ENCODE assay signal across 29 cellular contexts in the genomic region with DNA sequence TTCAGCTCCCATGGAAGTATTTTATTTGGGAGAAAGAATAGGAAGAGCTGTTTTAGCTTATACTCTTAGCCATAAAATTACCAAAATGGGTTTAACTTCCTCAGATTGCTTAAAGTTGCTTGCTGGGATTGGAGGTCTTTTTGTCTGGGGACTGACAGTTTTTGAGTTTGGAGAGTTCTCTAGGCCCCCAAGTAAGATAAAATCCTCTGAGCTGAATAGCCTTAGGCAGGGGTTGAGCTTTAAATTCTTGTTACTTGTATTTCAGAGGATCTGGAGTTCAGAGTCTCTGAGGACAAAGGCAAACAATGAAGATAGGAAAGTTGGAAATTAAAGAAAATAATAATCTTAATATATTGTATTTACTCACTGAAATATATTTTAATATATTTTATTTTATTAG.
"Had no signal": no experiment of that assay in that cellular context is flagged by ENCODE, and none has a peak within 500 bp of the region (broad histone marks: within the 10 kb centered on the region; RNA-seq: fewer than 3 reads in every experiment).

No MANE protein-coding gene starts in this region.

- H3K27me3 ChIP-seq: esophagus squamous epithelium, ovary, suprapubic skin, tibial nerve had no signal

- H3K27ac ChIP-seq: epithelial cell of prostate, esophagus squamous epithelium, ovary, prostate gland, skin epidermis, suprapubic skin, tibial nerve had no signal

- H3K4me3 Mint-ChIP-seq: activated CD4-positive, alpha-beta T cell treated with anti-CD3 and anti-CD28 coated beads for 36 hours; activated CD8-positive, alpha-beta T cell treated with anti-CD3 and anti-CD28 coated beads, Interleukin-2, amount 10 ng/mL, durations not matched to agents 7 days and 5 days; activated T-cell treated with anti-CD3 and anti-CD28 coated beads, Interleukin-2, amount 50 U/mL, for 72 hours; central memory CD8-positive, alpha-beta T cell; dendritic cell treated with granulocyte-macrophage colony-stimulating factor and Interleukin-4, amounts not matched to agents 40 ng/mL and 50 ng/mL, for 4 days; naive thymus-derived CD4-positive, alpha-beta T cell; T-helper 2 cell treated with Interferon-gamma antibody and Interleukin-4, amounts not matched to agents 5 μg/mL and 100 μg/mL, for 36 hours had no signal

- DNase-seq: activated CD4-positive, alpha-beta T cell treated with anti-CD3 and anti-CD28 coated beads for 36 hours; activated CD4-positive, CD25-positive, alpha-beta regulatory T cell; activated CD8-positive, alpha-beta T cell treated with anti-CD3 and anti-CD28 coated beads, Interleukin-2, amount 10 ng/mL, durations not matched to agents 7 days and 5 days; activated naive CD4-positive, alpha-beta T cell; activated T-cell treated with anti-CD3 and anti-CD28 coated beads for 4 hours; activated T-cell treated with anti-CD3 and anti-CD28 coated beads, Interleukin-2, amount 50 U/mL, for 72 hours; anterior cingulate cortex; effector CD4-positive, alpha-beta T cell; esophagus squamous epithelium; foreskin melanocyte; left cardiac atrium; left ventricle myocardium superior; midbrain; naive thymus-derived CD4-positive, alpha-beta T cell; ovary; retina; stimulated activated CD4-positive, alpha-beta T cell treated with anti-CD3 and anti-CD28 coated beads, Interleukin-12 subunit alpha, Interleukin-12 subunit beta, amount 100 ng/mL, for 4 hours; stimulated activated CD4-positive, alpha-beta T cell treated with anti-CD3 and anti-CD28 coated beads, Interleukin-4, amount 100 ng/mL, for 1 hour; T-helper 1 cell had no signal

- H3K9me3 ChIP-seq: esophagus squamous epithelium, ovary, prostate gland, suprapubic skin, tibial nerve had no signal

- H3K27me3 Mint-ChIP-seq: activated CD4-positive, alpha-beta T cell treated with anti-CD3 and anti-CD28 coated beads for 36 hours; central memory CD8-positive, alpha-beta T cell; dendritic cell treated with granulocyte-macrophage colony-stimulating factor and Interleukin-4, amounts not matched to agents 40 ng/mL and 50 ng/mL, for 4 days; naive thymus-derived CD4-positive, alpha-beta T cell had no signal

- H3K36me3 Mint-ChIP-seq: activated naive CD4-positive, alpha-beta T cell treated with anti-CD3 and anti-CD28 coated beads, Interleukin-2, amount 50 U/mL, for 72 hours; naive thymus-derived CD4-positive, alpha-beta T cell had no signal

- H3K4me3 ChIP-seq: esophagus squamous epithelium, ovary, prostate gland, skin epidermis, suprapubic skin, tibial nerve had no signal

- H3K9me3 Mint-ChIP-seq: activated naive CD4-positive, alpha-beta T cell treated with anti-CD3 and anti-CD28 coated beads, Interleukin-2, amount 50 U/mL, for 72 hours had no signal

- H3K27ac Mint-ChIP-seq: activated CD4-positive, alpha-beta T cell treated with anti-CD3 and anti-CD28 coated beads for 36 hours; activated CD8-positive, alpha-beta T cell treated with anti-CD3 and anti-CD28 coated beads, Interleukin-2, amount 10 ng/mL, durations not matched to agents 7 days and 5 days; activated naive CD4-positive, alpha-beta T cell treated with anti-CD3 and anti-CD28 coated beads, Interleukin-2, amount 50 U/mL, for 72 hours; activated T-cell treated with anti-CD3 and anti-CD28 coated beads, Interleukin-2, amount 50 U/mL, for 72 hours; dendritic cell treated with granulocyte-macrophage colony-stimulating factor and Interleukin-4, amounts not matched to agents 40 ng/mL and 50 ng/mL, for 4 days; T-helper 2 cell treated with Interferon-gamma antibody and Interleukin-4, amounts not matched to agents 5 μg/mL and 100 μg/mL, for 36 hours had no signal

- H3K4me1 ChIP-seq: esophagus squamous epithelium, prostate gland, suprapubic skin, tibial nerve had no signal

- H3K36me3 ChIP-seq: esophagus squamous epithelium, ovary, prostate gland, suprapubic skin, tibial nerve had no signal

- H3K4me1 Mint-ChIP-seq: activated CD4-positive, alpha-beta T cell treated with anti-CD3 and anti-CD28 coated beads for 36 hours; central memory CD8-positive, alpha-beta T cell; naive thymus-derived CD4-positive, alpha-beta T cell had no signal

- ATAC-seq: activated CD4-positive, alpha-beta T cell treated with anti-CD3 and anti-CD28 coated beads for 36 hours; activated CD8-positive, alpha-beta T cell treated with anti-CD3 and anti-CD28 coated beads, Interleukin-2, amount 10 ng/mL, durations not matched to agents 7 days and 5 days; activated naive CD4-positive, alpha-beta T cell treated with anti-CD3 and anti-CD28 coated beads, Interleukin-2, amount 50 U/mL, for 72 hours; activated T-cell treated with anti-CD3 and anti-CD28 coated beads, Interleukin-2, amount 50 U/mL, for 72 hours; left cardiac atrium; left ventricle myocardium superior; naive thymus-derived CD4-positive, alpha-beta T cell; sciatic nerve had no signal
